ENCODE assay signal across 16 cellular contexts in genomic region chr13:19650742-19651141, GRCh38. TPM values are rescaled to one million over a fixed set of nuclear protein-coding genes. Genes with fewer than 3 reads are reported as not detected.
A peak's percentile ranks its signal among the peaks of the same experiment; 100 is the strongest.
DNase-seq lines count a peak whose midpoint lies in the region; ATAC-seq, FAIRE-seq and TF ChIP-seq lines count a peak whose summit lies in the region.
"Had no signal": no experiment of that assay in that cellular context is flagged by ENCODE, and none has a peak within 500 bp of the region (broad histone marks: within the 10 kb centered on the region; RNA-seq: fewer than 3 reads in every experiment).

No MANE protein-coding gene starts in this region.

- FAIRE-seq in HepG2 (lab: Jason Lieb, UNC) (no peak), islet of Langerhans (lab: Jason Lieb, UNC) (peak; percentile 30)
- FAIRE-seq: A204.1 had no signal

- no peak overlapping the region for H2AFZ ChIP-seq in HepG2 (ENCODE audit: low read length)

- intact Hi-C loops in HepG2 (cut with micrococcal nuclease; ENCODE audit: unreplicated experiment): no loop called here
- intact Hi-C loops in right lobe of liver (cut with DNase I): no loop called here
- intact Hi-C loops in mucosa of descending colon (cut with DNase I, micrococcal nuclease): no loop called here

- H3K27ac ChIP-seq in HepG2 (ENCODE audit: extremely low read length, insufficient read depth, low read length) (no peak overlapping the region), right lobe of liver (no peak overlapping the region)
- H3K27ac ChIP-seq: C4-2B had no signal

- in situ Hi-C loops in HepG2 (cut with HindIII; ENCODE audit: extremely low pct_ligation_motif_present, low pct_unique_long_range_greater_than_20kb): no loop called here

- 97% methylated on average over 4 of the region's 4 CpGs for WGBS in HepG2 (ENCODE audit: low lambda C conversion rate)
- 85% methylated on average over 4 of the region's 4 CpGs for WGBS in right lobe of liver (ENCODE audit: insufficient coverage, low coverage, low lambda C conversion rate, missing lambda C conversion rate)

- DNase-seq in HepG2 (ENCODE audit: low spot score) (no peak), right lobe of liver (no peak), T-helper 17 cell (no peak), mucosa of descending colon (no peak), DMS79 (lab: John Stamatoyannopoulos, UW) (no peak), NCI-H524 (lab: John Stamatoyannopoulos, UW) (no peak)
- DNase-seq: AML-193; CD4-positive, alpha-beta memory T cell; DMS153; DMS79 treated with DMSO at 0.1 percent for 48 hours; GF-D8; GOT3; H9 had no signal

- TF ChIP-seq EP300 in HepG2 (IDR thresholded peaks at IDR 0.05; ENCODE audit: low read depth in 2 of 2, low read length in 2 of 2): no peak
- TF ChIP-seq EP300 in HepG2 (CRISPR knock-in tag; IDR thresholded peaks at IDR 0.05; ENCODE audit: borderline replicate concordance): no peak

- TF ChIP-seq POLR2A in HepG2 (IDR thresholded peaks at IDR 0.05; ENCODE audit: insufficient read depth in 1 of 2, low read depth in 2 of 2, low read length in 2 of 2) (no peak), right lobe of liver (IDR thresholded peaks at IDR 0.05) (no peak)

- H3K36me3 Mint-ChIP-seq in T-helper 17 cell (ENCODE audit: low read depth): peaks cover 20% of the 10 kb centered on the region

- H3K4me1 ChIP-seq in HepG2 (ENCODE audit: insufficient read depth, low read length) (no peaks in the 10 kb centered on the region), right lobe of liver (no peaks in the 10 kb centered on the region), mucosa of descending colon (ENCODE audit: low read depth) (no peaks in the 10 kb centered on the region)

- H3K4me2 ChIP-seq in HepG2 (ENCODE audit: low read depth, low read length): no peak overlapping the region

- H3K9me3 ChIP-seq in HepG2 (ENCODE audit: low read length): no peaks in the 10 kb centered on the region
- H3K9me3 ChIP-seq in right lobe of liver: no peaks in the 10 kb centered on the region
- no peaks in the 10 kb centered on the region for H3K9me3 ChIP-seq in T-helper 17 cell (ENCODE audit: control insufficient read depth, low read length, poor library complexity, severe bottlenecking)
- H3K9me3 ChIP-seq in mucosa of descending colon: no peaks in the 10 kb centered on the region

- POLR2A ChIA-PET in HepG2 (lab: Yijun Ruan, JAX): no interaction called here

- CTCF ChIA-PET in HepG2 (lab: Yijun Ruan, JAX; ENCODE audit: low intra/inter-chr PET ratio, low total read pairs): no interaction called here

- BruUV-seq in HepG2 (replicated peaks; lab: Mats Ljungman, UMichigan): no TSS peak

- H4K20me1 ChIP-seq in HepG2 (ENCODE audit: insufficient read depth, low read length): no peaks in the 10 kb centered on the region

- H3K4me3 Mint-ChIP-seq in T-helper 17 cell: no peak overlapping the region
- H3K4me3 Mint-ChIP-seq: CD4-positive, alpha-beta memory T cell; H9 had no signal

- no peaks in the 10 kb centered on the region for H3K27me3 Mint-ChIP-seq in T-helper 17 cell
- H3K27me3 Mint-ChIP-seq: CD4-positive, alpha-beta memory T cell had no signal

- TF ChIP-seq CTCF in HepG2 (CRISPR knock-in tag; IDR thresholded peaks at IDR 0.05) (no peak), right lobe of liver (IDR thresholded peaks at IDR 0.05) (no peak), mucosa of descending colon (IDR thresholded peaks at IDR 0.05) (no peak)

- H3K4me3 ChIP-seq in HepG2 (replicated peaks in 1 of 3; ENCODE audit: insufficient read depth in 1 of 3, low read depth in 2 of 3, low read length in 3 of 3) (no peak overlapping the region), right lobe of liver (no peak overlapping the region), mucosa of descending colon (no peak overlapping the region)

- H3K27me3 ChIP-seq in HepG2 (ENCODE audit: control insufficient read depth in 1 of 2, insufficient read depth in 2 of 2, low read length in 2 of 2): no peaks in the 10 kb centered on the region
- no peaks in the 10 kb centered on the region for H3K27me3 ChIP-seq in right lobe of liver

- peaks cover 23% of the 10 kb centered on the region for H3K4me1 Mint-ChIP-seq in T-helper 17 cell
- H3K4me1 Mint-ChIP-seq: H9 had no signal

- ATAC-seq in HepG2: no peak
- no peak for ATAC-seq in right lobe of liver
- no peak for ATAC-seq in T-helper 17 cell
- ATAC-seq in mucosa of descending colon: no peak

- H3K79me2 ChIP-seq in HepG2 (ENCODE audit: insufficient read depth, low read length): no peaks in the 10 kb centered on the region

- peak overlapping the region; percentile 86 for H3K27ac Mint-ChIP-seq in T-helper 17 cell
- H3K27ac Mint-ChIP-seq: H9 had no signal

- no peak overlapping the region for H3K9ac ChIP-seq in HepG2 (ENCODE audit: insufficient read depth, low read depth, low read length)

- H3K36me3 ChIP-seq in HepG2 (replicated peaks in 1 of 2; ENCODE audit: control insufficient read depth in 1 of 2, insufficient read depth in 2 of 2, low read length in 2 of 2) (peaks cover 8 to 35% of the 10 kb centered on the region in 2 experiments), right lobe of liver (peaks cover 6 to 41% (median 16%) of the 10 kb centered on the region in 4 donors), mucosa of descending colon (ENCODE audit: low read depth) (peaks cover 3% of the 10 kb centered on the region)

- no peak for TF ChIP-seq RAD21 in HepG2 (CRISPR knock-in tag; IDR thresholded peaks at IDR 0.05)

TF ChIP-seq in HepG2, 621 proteins besides CTCF, POLR2A, EP300 and RAD21:
- TF ChIP-seq MAFK (conservative IDR thresholded peaks at IDR 0.05 in 1 of 2, IDR thresholded peaks at IDR 0.05 in 1 of 2; ENCODE audit: low read length in 2 of 2) (peak; percentile 91 to 96), SNAI1 (CRISPR knock-in tag; IDR thresholded peaks at IDR 0.05; ENCODE audit: borderline replicate concordance) (no peak), MAFF (IDR thresholded peaks at IDR 0.05; ENCODE audit: low read depth, low read length) (peak; percentile 93), FOXM1 (CRISPR knock-in tag; IDR thresholded peaks at IDR 0.05) (no peak), CERS6 (CRISPR knock-in tag; IDR thresholded peaks at IDR 0.05) (no peak)

RNA-seq across cellular contexts. Expression of gene MPHOSPH8, which starts 17.3 kb away (rescaled TPM):
- total RNA-seq in HepG2 (2016; rRNA removed; fragmentation: Illumina TruSeq; extraction: Trizol) (20.9 and 27.6 TPM in 2 replicates), right lobe of liver (10 to 100 TPM in 4 of 6 experiments, 1 to 10 TPM in 2; 7.3 to 15.4 (median 10.2) TPM), T-helper 17 cell (10 to 100 TPM; 40.3 to 56.5 TPM), mucosa of descending colon (10 to 100 TPM; 27.2 to 65.0 (median 33.5) TPM)
- 5.8 and 6.9 TPM in 2 replicates for total RNA-seq in HepG2 (2016; cell fraction: cytosol; rRNA removed; fragmentation: Illumina TruSeq; extraction: Trizol; ENCODE audit: low read depth)
- 20.3 and 27.2 TPM in 2 replicates for total RNA-seq in HepG2 (2016; cell fraction: insoluble cytoplasmic fraction; rRNA removed; fragmentation: Illumina TruSeq; extraction: Trizol)
- total RNA-seq in HepG2 (2016; cell fraction: membrane; rRNA removed; fragmentation: Illumina TruSeq; extraction: Trizol): 9.7 and 10.4 TPM in 2 replicates
- 18.4 and 21.3 TPM in 2 replicates for total RNA-seq in HepG2 (2016; cell fraction: nucleus; rRNA removed; fragmentation: Illumina TruSeq; extraction: Trizol)
- polyA plus RNA-seq in HepG2 (2011; rRNA removed): 17.3 and 17.8 TPM in 2 replicates
- polyA plus RNA-seq in HepG2 (2011; cell fraction: cytosol; rRNA removed): 6.9 and 9.8 TPM in 2 replicates
- polyA plus RNA-seq in HepG2 (2011; cell fraction: nucleus; rRNA removed): 25.9 and 34.4 TPM in 2 replicates
- polyA plus RNA-seq in HepG2 (2012): 26.5 and 26.8 TPM in 2 replicates
- 1.7 and 2.0 TPM in 2 replicates for polyA plus RNA-seq in HepG2 (2016; cell fraction: cytosol; fragmentation: Illumina TruSeq; extraction: Trizol; ENCODE audit: low read depth)
- 26.1 and 27.7 TPM in 2 replicates for polyA plus RNA-seq in HepG2 (2016; cell fraction: insoluble cytoplasmic fraction; fragmentation: Illumina TruSeq; extraction: Trizol; ENCODE audit: low read depth)
- polyA plus RNA-seq in HepG2 (2016; cell fraction: membrane; fragmentation: Illumina TruSeq; extraction: Trizol; ENCODE audit: low read depth): 3.9 and 4.4 TPM in 2 replicates
- 40.7 and 42.0 TPM in 2 replicates for polyA plus RNA-seq in HepG2 (2016; cell fraction: nucleus; fragmentation: Illumina TruSeq; extraction: Trizol; ENCODE audit: insufficient read depth, low read depth)
- 3.8 and 8.2 TPM in 2 replicates for polyA minus RNA-seq in HepG2 (2011; rRNA and poly(A)+ RNA removed; ENCODE audit: low replicate concordance)
- polyA minus RNA-seq in HepG2 (2011; cell fraction: cytosol; rRNA and poly(A)+ RNA removed): 4.9 and 8.0 TPM in 2 replicates
- 19.4 and 29.7 TPM in 2 replicates for polyA minus RNA-seq in HepG2 (2011; cell fraction: nucleus; rRNA and poly(A)+ RNA removed)
